35 cellular contexts compared by ENCODE assay signal in the genomic region with DNA sequence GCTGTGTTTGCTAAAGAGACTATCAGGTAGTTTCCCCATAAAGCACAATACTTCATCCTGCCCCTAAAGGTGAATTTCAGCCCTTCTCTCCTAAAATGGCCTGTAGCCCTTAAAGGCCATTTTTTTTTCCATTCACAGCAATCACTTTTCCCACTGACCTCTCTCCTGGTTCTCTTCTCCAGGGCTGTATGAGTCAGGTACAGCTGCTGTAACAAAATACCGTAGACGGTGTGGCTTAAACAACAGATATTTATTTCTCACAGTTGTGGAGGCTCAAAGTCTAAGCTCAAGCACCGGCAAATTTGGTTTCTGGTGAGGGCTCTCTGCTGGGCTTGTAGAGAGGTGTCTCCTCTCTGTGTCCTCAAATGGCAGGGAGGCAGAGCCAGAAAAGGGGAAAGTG.
"Had no signal": no experiment of that assay in that cellular context is flagged by ENCODE, and none has a peak within 500 bp of the region (broad histone marks: within the 10 kb centered on the region; RNA-seq: fewer than 3 reads in every experiment).

No MANE protein-coding gene starts in this region.

- H3K27me3 ChIP-seq: MG63 had no signal

- DNase-seq: Karpas-422, Kasumi-1, MG63, MM.1S, MV-4-11, NCI-H1048, NCI-H1092, NCI-H1092 treated with DMSO at 0.1 percent for 48 hours, NCI-H1105, NCI-H1105 treated with DMSO at 0.1 percent for 48 hours, NCI-H1417, NCI-H1417 treated with DMSO at 0.1 percent for 48 hours, NCI-H1436, NCI-H1436 treated with DMSO at 0.1 percent for 48 hours, NCI-H146, NCI-H1694, NCI-H1694 treated with DMSO at 0.1 percent for 48 hours, NCI-H187, NCI-H187 treated with DMSO at 0.1 percent for 48 hours, NCI-H1930, NCI-H2029, NCI-H2029 treated with DMSO at 0.1 percent for 48 hours, NCI-H2081, NCI-H2081 treated with DMSO at 0.1 percent for 48 hours, NCI-H2107, NCI-H2171, NCI-H2171 treated with DMSO at 0.1 percent for 48 hours, NCI-H2227 treated with DMSO at 0.1 percent for 48 hours, NCI-H226, NCI-H345, NCI-H446, NCI-H446 treated with DMSO at 0.1 percent for 48 hours, NCI-H510A, NCI-H510A treated with DMSO at 0.1 percent for 48 hours, NCI-H524 had no signal

- H3K36me3 ChIP-seq: MG63 had no signal

- H3K4me3 ChIP-seq: MG63 had no signal
